29 cellular contexts compared by ENCODE assay signal in genomic region chr2:155904720-155905119, GRCh38.
"Had no signal": no experiment of that assay in that cellular context is flagged by ENCODE, and none has a peak within 500 bp of the region (broad histone marks: within the 10 kb centered on the region; RNA-seq: fewer than 3 reads in every experiment).

No MANE protein-coding gene starts in this region.

- H3K4me3 Mint-ChIP-seq: naive thymus-derived CD4-positive, alpha-beta T cell; natural killer cell treated with Interleukin-12 subunit alpha and Interleukin-12 subunit beta and Interleukin-15 and Interleukin-18, amount 100 ng/mL, for 72 hours; neural crest cell; stimulated activated naive B cell treated with anti-CD40 and anti-IgM and Interleukin-4, amounts not matched to agents 10 μg/mL and 1 μg/mL and 100 μg/mL, for 72 hours had no signal

- H3K9me3 Mint-ChIP-seq: natural killer cell treated with Interleukin-12 subunit alpha and Interleukin-12 subunit beta and Interleukin-15 and Interleukin-18, amount 100 ng/mL, for 72 hours; neural crest cell; stimulated activated naive B cell treated with anti-CD40 and anti-IgM and Interleukin-4, amounts not matched to agents 10 μg/mL and 1 μg/mL and 100 μg/mL, for 72 hours had no signal

- H3K36me3 ChIP-seq: left ventricle myocardium inferior, pancreas, prostate gland, stomach, thyroid gland, transverse colon, upper lobe of left lung, vagina had no signal

- ATAC-seq: mucosa of descending colon; naive thymus-derived CD4-positive, alpha-beta T cell; natural killer cell treated with Interleukin-12 subunit alpha and Interleukin-12 subunit beta and Interleukin-15 and Interleukin-18, amount 100 ng/mL, for 72 hours; pancreas; right cardiac atrium; sciatic nerve; stimulated activated naive B cell treated with anti-CD40 and anti-IgM and Interleukin-4, amounts not matched to agents 10 μg/mL and 1 μg/mL and 100 μg/mL, for 72 hours; stimulated activated naive CD8-positive, alpha-beta T cell treated with anti-CD3 and anti-CD28 coated beads, Interleukin-15, Interleukin-2, amounts not matched to agents 100 U/mL and 50 U/mL, for 24 hours had no signal

- H3K27ac ChIP-seq: left ventricle myocardium inferior, pancreas, prostate gland, skin epidermis, stomach, testis, thyroid gland, transverse colon, upper lobe of left lung, vagina had no signal

- H3K27me3 ChIP-seq: pancreas, stomach, testis, thyroid gland, transverse colon, upper lobe of left lung, vagina had no signal

- DNase-seq: hippocampal formation; islet precursor cell; left ventricle myocardium inferior; midbrain; mucosa of descending colon; naive thymus-derived CD4-positive, alpha-beta T cell; nucleus accumbens; pancreas; posterior cingulate gyrus; retina; right cardiac atrium; stimulated activated CD4-positive, alpha-beta T cell treated with anti-CD3 and anti-CD28 coated beads, Interleukin-12 subunit alpha, Interleukin-12 subunit beta, amount 100 ng/mL, for 4 hours; stimulated activated CD4-positive, alpha-beta T cell treated with anti-CD3 and anti-CD28 coated beads, Interleukin-15, amount 100 ng/mL, for 24 hours; stimulated activated CD4-positive, alpha-beta T cell treated with anti-CD3 and anti-CD28 coated beads, Interleukin-2, amount 100 ng/mL, for 24 hours; stimulated activated CD4-positive, alpha-beta T cell treated with anti-CD3 and anti-CD28 coated beads, Interleukin-4, amount 100 ng/mL, for 1 hour; stimulated activated naive B cell treated with anti-CD40 and anti-IgM and Interleukin-4, amounts not matched to agents 10 μg/mL and 1 μg/mL and 100 μg/mL, for 72 hours; stimulated activated naive CD8-positive, alpha-beta T cell treated with anti-CD3 and anti-CD28 coated beads, Interleukin-15, Interleukin-2, amounts not matched to agents 100 U/mL and 50 U/mL, for 24 hours; stomach; testis; thyroid gland; transverse colon; upper lobe of left lung had no signal

- H3K36me3 Mint-ChIP-seq: naive thymus-derived CD4-positive, alpha-beta T cell; natural killer cell treated with Interleukin-12 subunit alpha and Interleukin-12 subunit beta and Interleukin-15 and Interleukin-18, amount 100 ng/mL, for 72 hours; stimulated activated naive B cell treated with anti-CD40 and anti-IgM and Interleukin-4, amounts not matched to agents 10 μg/mL and 1 μg/mL and 100 μg/mL, for 72 hours had no signal

- H3K27me3 Mint-ChIP-seq: naive thymus-derived CD4-positive, alpha-beta T cell; natural killer cell treated with Interleukin-12 subunit alpha and Interleukin-12 subunit beta and Interleukin-15 and Interleukin-18, amount 100 ng/mL, for 72 hours; stimulated activated naive B cell treated with anti-CD40 and anti-IgM and Interleukin-4, amounts not matched to agents 10 μg/mL and 1 μg/mL and 100 μg/mL, for 72 hours had no signal

- H3K9me3 ChIP-seq: left ventricle myocardium inferior, mucosa of descending colon, pancreas, prostate gland, stomach, testis, thyroid gland, transverse colon, upper lobe of left lung, vagina had no signal

- H3K27ac Mint-ChIP-seq: naive thymus-derived CD4-positive, alpha-beta T cell; natural killer cell treated with Interleukin-12 subunit alpha and Interleukin-12 subunit beta and Interleukin-15 and Interleukin-18, amount 100 ng/mL, for 72 hours; stimulated activated naive B cell treated with anti-CD40 and anti-IgM and Interleukin-4, amounts not matched to agents 10 μg/mL and 1 μg/mL and 100 μg/mL, for 72 hours had no signal

- H3K4me1 ChIP-seq: left ventricle myocardium inferior, pancreas, prostate gland, stomach, testis, thyroid gland, transverse colon, upper lobe of left lung, vagina had no signal

- H3K4me1 Mint-ChIP-seq: naive thymus-derived CD4-positive, alpha-beta T cell; stimulated activated naive B cell treated with anti-CD40 and anti-IgM and Interleukin-4, amounts not matched to agents 10 μg/mL and 1 μg/mL and 100 μg/mL, for 72 hours had no signal

- H3K4me3 ChIP-seq: left ventricle myocardium inferior, lung, mucosa of descending colon, pancreas, prostate gland, skin epidermis, stomach, testis, thyroid gland, transverse colon, upper lobe of left lung, vagina had no signal
